ENCODE assay signal across 8 cellular contexts in genomic region chr19:46602392-46603194, GRCh38. TPM values are rescaled to one million over a fixed set of nuclear protein-coding genes. Genes with fewer than 3 reads are reported as not detected.
A peak's percentile ranks its signal among the peaks of the same experiment; 100 is the strongest.
DNase-seq lines count a peak whose midpoint lies in the region; ATAC-seq lines count a peak whose summit lies in the region.

No MANE protein-coding gene starts in this region.

- peak; percentile 47 for DNase-seq in Right ventricle myocardium superior
- DNase-seq in cardiac septum (ENCODE audit: low spot score) = no peak
- DNase-seq in activated naive CD8-positive, alpha-beta T cell treated with anti-CD3 and anti-CD28 coated beads for 36 hours = peak; percentile 79
- DNase-seq in iPS-NIHi11 (ENCODE audit: low spot score) = peak; percentile 15
- peak; percentile 55 for DNase-seq in stimulated activated CD4-positive, alpha-beta T cell treated with anti-CD3 and anti-CD28 coated beads, Interleukin-12 subunit alpha, Interleukin-12 subunit beta, amount 100 ng/mL, for 4 hours
- DNase-seq in GF-D8 (lab: John Stamatoyannopoulos, UW) = no peak
- no peak for DNase-seq in NK-92 (lab: John Stamatoyannopoulos, UW; ENCODE audit: unreplicated experiment)

- peak overlapping the region; percentile 100 for H3K27ac Mint-ChIP-seq in activated naive CD8-positive, alpha-beta T cell treated with anti-CD3 and anti-CD28 coated beads for 36 hours

- peaks cover 32% of the 10 kb centered on the region for H3K4me1 Mint-ChIP-seq in activated naive CD8-positive, alpha-beta T cell treated with anti-CD3 and anti-CD28 coated beads for 36 hours

- no peaks in the 10 kb centered on the region for H3K27me3 Mint-ChIP-seq in activated naive CD8-positive, alpha-beta T cell treated with anti-CD3 and anti-CD28 coated beads for 36 hours

- peaks cover 36% of the 10 kb centered on the region for H3K36me3 Mint-ChIP-seq in activated naive CD8-positive, alpha-beta T cell treated with anti-CD3 and anti-CD28 coated beads for 36 hours

- intact Hi-C loops in Right ventricle myocardium superior (cut with DNase I) (loop anchor here (10.0 kb wide), 1 partner anchor 132 kb away; no protein-coding TSS in a partner anchor), cardiac septum (cut with DNase I) (no loop called here)

- peak overlapping the region; percentile 96 for H3K4me3 Mint-ChIP-seq in activated naive CD8-positive, alpha-beta T cell treated with anti-CD3 and anti-CD28 coated beads for 36 hours

- ATAC-seq in Right ventricle myocardium superior (ENCODE audit: poor library complexity) (no peak), GM21390 (IDR thresholded peaks at IDR 0.05; ENCODE audit: unreplicated experiment) (no peak)

- H3K9me3 Mint-ChIP-seq in activated naive CD8-positive, alpha-beta T cell treated with anti-CD3 and anti-CD28 coated beads for 36 hours = peaks cover 11% of the 10 kb centered on the region

RNA-seq across cellular contexts. Expression of gene CALM3, which starts 1.5 kb away (rescaled TPM):
- total RNA-seq in Right ventricle myocardium superior (326 TPM), cardiac septum (271 TPM)
- 100 to 1,000 TPM; 567 TPM for total RNA-seq in activated naive CD8-positive, alpha-beta T cell treated with anti-CD3 and anti-CD28 coated beads for 36 hours

RNA-seq across cellular contexts. Expression of gene PTGIR, which starts 22.3 kb away (rescaled TPM):
- 2.6 TPM for total RNA-seq in Right ventricle myocardium superior
- total RNA-seq in cardiac septum = 8.6 TPM
- 10 to 100 TPM; 43.9 to 46.7 TPM for total RNA-seq in activated naive CD8-positive, alpha-beta T cell treated with anti-CD3 and anti-CD28 coated beads for 36 hours

RNA-seq across cellular contexts. Expression of gene GNG8, which starts 33.4 kb away (rescaled TPM):
- total RNA-seq in Right ventricle myocardium superior = not detected
- total RNA-seq in cardiac septum = not detected
- total RNA-seq in activated naive CD8-positive, alpha-beta T cell treated with anti-CD3 and anti-CD28 coated beads for 36 hours = 10 to 100 TPM; 20.4 to 21.3 TPM

RNA-seq across cellular contexts. Expression of gene DACT3, which starts 58.4 kb away (rescaled TPM):
- total RNA-seq in Right ventricle myocardium superior (15.2 TPM), cardiac septum (23.8 TPM)
- total RNA-seq in activated naive CD8-positive, alpha-beta T cell treated with anti-CD3 and anti-CD28 coated beads for 36 hours = 1 to 10 TPM; 3.7 to 3.9 TPM

Comparison
In these comparisons a context has a peak if more than half of its experiments do, and no peak if none do; other contexts are left out.
1. DNase-seq: peak in Right ventricle myocardium superior (single experiment), activated naive CD8-positive, alpha-beta T cell treated with anti-CD3 and anti-CD28 coated beads for 36 hours (single experiment), iPS-NIHi11 (single experiment) and stimulated activated CD4-positive, alpha-beta T cell treated with anti-CD3 and anti-CD28 coated beads, Interleukin-12 subunit alpha, Interleukin-12 subunit beta, amount 100 ng/mL, for 4 hours (single experiment); none in cardiac septum (single experiment), GF-D8 (single experiment) and NK-92 (single experiment).
2. RNA of gene GNG8, which starts 33.4 kb away (total RNA-seq): 20.4 to 21.3 TPM in activated naive CD8-positive, alpha-beta T cell treated with anti-CD3 and anti-CD28 coated beads for 36 hours; not detected in Right ventricle myocardium superior (single experiment) and not detected in cardiac septum (single experiment); every median in the first group is over 10 times any median in the second.